1 cellular context compared by ENCODE assay signal in the genomic region with DNA sequence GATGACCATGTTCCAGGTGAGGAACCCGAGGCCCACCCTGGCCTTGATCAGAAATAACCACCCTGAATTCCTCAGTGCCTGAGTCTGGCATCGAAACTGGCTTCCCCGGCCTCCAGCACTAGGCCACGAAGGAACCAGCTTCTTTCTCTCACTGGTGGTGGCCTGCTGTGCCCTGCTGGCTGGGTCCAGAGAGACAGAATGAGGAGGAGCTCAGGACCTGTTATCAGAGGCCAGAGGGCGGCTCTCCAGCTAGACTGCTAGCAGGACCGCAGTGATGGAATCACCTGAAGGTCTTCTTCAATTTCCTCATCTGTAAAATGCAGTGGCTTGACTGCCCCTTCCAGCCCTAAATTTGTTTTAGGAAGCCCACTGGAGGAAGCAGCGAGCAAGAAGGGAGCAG.
TF ChIP-seq lines count a peak whose summit lies in the region.

No MANE protein-coding gene starts in this region.

TF ChIP-seq in IMR-90, 13 proteins besides CTCF, POLR2A, EP300 and RAD21:
- TF ChIP-seq RFX5 (IDR thresholded peaks at IDR 0.05; ENCODE audit: low read depth, low read length): no peak
- TF ChIP-seq MXI1 (IDR thresholded peaks at IDR 0.05; ENCODE audit: borderline replicate concordance, low read depth, low read length): no peak
- no peak for TF ChIP-seq NFE2L2 (IDR thresholded peaks at IDR 0.05; ENCODE audit: low read depth, low read length)
- no peak for TF ChIP-seq MAFK (IDR thresholded peaks at IDR 0.05; ENCODE audit: low read depth, low read length)
- no peak for TF ChIP-seq RCOR1 (IDR thresholded peaks at IDR 0.05; ENCODE audit: insufficient replicate concordance, low read length)
- no peak for TF ChIP-seq MAZ (IDR thresholded peaks at IDR 0.05; ENCODE audit: borderline replicate concordance, low read depth, low read length)
- no peak for TF ChIP-seq CEBPB (IDR thresholded peaks at IDR 0.05; ENCODE audit: low read depth, low read length)
- no peak for TF ChIP-seq CHD1 (IDR thresholded peaks at IDR 0.05; ENCODE audit: low read depth, low read length)
- TF ChIP-seq BHLHE40 (IDR thresholded peaks at IDR 0.05; ENCODE audit: low read depth, low read length): no peak
- no peak for TF ChIP-seq SMC3 (IDR thresholded peaks at IDR 0.05; ENCODE audit: low read depth, low read length)
